ENCODE assay signal across 22 cellular contexts in genomic region chr6:41622210-41622990, GRCh38. TPM values are rescaled to one million over a fixed set of nuclear protein-coding genes. Genes with fewer than 3 reads are reported as not detected.
DNase-seq lines count a peak whose midpoint lies in the region; ATAC-seq, FAIRE-seq and TF ChIP-seq lines count a peak whose summit lies in the region.
"Had no signal": no experiment of that assay in that cellular context is flagged by ENCODE, and none has a peak within 500 bp of the region (broad histone marks: within the 10 kb centered on the region; RNA-seq: fewer than 3 reads in every experiment).

No MANE protein-coding gene starts in this region.

- H3K9me3 ChIP-seq in HUES48 (ENCODE audit: control insufficient read depth, insufficient read depth, low read length) (peaks cover 3% of the 10 kb centered on the region), OCI-LY7 (ENCODE audit: low read length) (peaks cover 6% of the 10 kb centered on the region; the same call in 1 of the 2 replicates), trophoblast cell (ENCODE audit: insufficient read depth, low read depth, low read length) (peaks cover 4% of the 10 kb centered on the region)
- H3K9me3 ChIP-seq: colonic mucosa had no signal

- H2BK12ac ChIP-seq in trophoblast cell (ENCODE audit: low read length), result peak overlapping the region; percentile 41

- no peak overlapping the region for H3K4me2 ChIP-seq in OCI-LY7 (ENCODE audit: low read length)
- peak overlapping the region; percentile 43 for H3K4me2 ChIP-seq in trophoblast cell (ENCODE audit: low read length)

- H3K9ac ChIP-seq in HUES48 (ENCODE audit: low read depth, low read length) (no peak overlapping the region), trophoblast cell (ENCODE audit: low read length) (no peak overlapping the region)

- peaks cover 21% of the 10 kb centered on the region for H3K79me1 ChIP-seq in trophoblast cell (ENCODE audit: low read length)

- H3K4me3 ChIP-seq in HUES48 (ENCODE audit: low read depth, low read length), result no peak overlapping the region
- no peak overlapping the region for H3K4me3 ChIP-seq in OCI-LY7 (ENCODE audit: low read depth, low read length, poor library complexity, severe bottlenecking)
- H3K4me3 ChIP-seq in epithelial cell of esophagus (ENCODE audit: low read length), result no peak overlapping the region
- no peak overlapping the region for H3K4me3 ChIP-seq in trophoblast cell (ENCODE audit: low read depth, low read length)
- H3K4me3 ChIP-seq: ascending aorta, colonic mucosa had no signal

- H3K27me3 ChIP-seq in HUES48 (ENCODE audit: control insufficient read depth, insufficient read depth, low read length) (no peaks in the 10 kb centered on the region), trophoblast cell (ENCODE audit: insufficient read depth, low read length) (no peaks in the 10 kb centered on the region)
- H3K27me3 ChIP-seq: ascending aorta, colonic mucosa had no signal

- H4K12ac ChIP-seq in trophoblast cell (ENCODE audit: low read depth, low read length), result no peak overlapping the region

- no peaks in the 10 kb centered on the region for H3K9me2 ChIP-seq in OCI-LY7 (ENCODE audit: insufficient read depth, low read length)

- intact Hi-C loops in OCI-LY7 (cut with micrococcal nuclease; ENCODE audit: unreplicated experiment), result no loop called here

- H2AK5ac ChIP-seq in trophoblast cell (ENCODE audit: low read length), result no peak overlapping the region

- no peak overlapping the region for H3K4ac ChIP-seq in trophoblast cell (ENCODE audit: low read depth, low read length)

- peak overlapping the region; percentile 94 for H2BK5ac ChIP-seq in trophoblast cell (ENCODE audit: low read depth, low read length, poor library complexity)

- H3K36me3 ChIP-seq in HUES48 (ENCODE audit: control insufficient read depth, insufficient read depth, low read length), result no peaks in the 10 kb centered on the region
- no peaks in the 10 kb centered on the region for H3K36me3 ChIP-seq in OCI-LY7 (ENCODE audit: insufficient read depth, low read length)
- H3K36me3 ChIP-seq in trophoblast cell (ENCODE audit: control insufficient read depth in 1 of 2, insufficient read depth in 2 of 2, low read length in 2 of 2), result no peaks in the 10 kb centered on the region
- H3K36me3 ChIP-seq: ascending aorta, colonic mucosa had no signal

- peak overlapping the region; percentile 37 for H3K18ac ChIP-seq in trophoblast cell (ENCODE audit: low read length)

- peak overlapping the region; percentile 17 for H4K8ac ChIP-seq in trophoblast cell (ENCODE audit: low read depth, low read length)

- no peaks in the 10 kb centered on the region for H4K20me1 ChIP-seq in OCI-LY7 (ENCODE audit: insufficient read depth, low read length)

- peak overlapping the region; percentile 80 for H4K91ac ChIP-seq in trophoblast cell (ENCODE audit: low read depth, low read length)

- H3K27ac ChIP-seq in HUES48 (ENCODE audit: low read depth, low read length) (peak overlapping the region; percentile 40), OCI-LY7 (ENCODE audit: low read depth, low read length, poor library complexity, severe bottlenecking) (no peak overlapping the region), trophoblast cell (ENCODE audit: low read depth, low read length) (peak overlapping the region; percentile 97)
- H3K27ac ChIP-seq: ascending aorta, colonic mucosa had no signal

- CTCF ChIA-PET in OCI-LY7 (lab: Charles Lee; ENCODE audit: unreplicated experiment), result no interaction called here

- no CpG with 5 or more reads among the region's 3 CpGs for WGBS in trophoblast cell (ENCODE audit: extremely low coverage, insufficient coverage, insufficient read length)

- peak overlapping the region; percentile 65 for H2BK120ac ChIP-seq in trophoblast cell (ENCODE audit: insufficient read depth, low read length, poor library complexity)

- ATAC-seq in GM21786 (IDR thresholded peaks at IDR 0.05; ENCODE audit: unreplicated experiment), result no peak
- ATAC-seq: left colon; stimulated activated naive CD8-positive, alpha-beta T cell treated with anti-CD3 and anti-CD28 coated beads, Interleukin-15, amount 100 ng/mL, for 72 hours had no signal

- FAIRE-seq in frontal cortex (lab: Jason Lieb, UNC), result no peak
- FAIRE-seq: endothelial cell of umbilical vein, urothelium cell line had no signal

- H2AFZ ChIP-seq in OCI-LY7 (ENCODE audit: low read length), result peak overlapping the region; percentile 48; the same call in 1 of the 2 replicates
- H2AFZ ChIP-seq in trophoblast cell (ENCODE audit: insufficient read depth, low read length, poor library complexity), result no peak overlapping the region

- H3K14ac ChIP-seq in trophoblast cell (ENCODE audit: low read length), result peak overlapping the region; percentile 27

- H3K23ac ChIP-seq in trophoblast cell (ENCODE audit: low read length), result no peak overlapping the region

- no peaks in the 10 kb centered on the region for H3K79me2 ChIP-seq in OCI-LY7 (ENCODE audit: insufficient read depth, low read depth, low read length)
- peaks cover 5% of the 10 kb centered on the region for H3K79me2 ChIP-seq in trophoblast cell (ENCODE audit: control insufficient read depth, insufficient read depth, low read length, poor library complexity)

- peaks cover 9% of the 10 kb centered on the region for H3K4me1 ChIP-seq in HUES48 (ENCODE audit: control insufficient read depth, insufficient read depth, low read length)
- H3K4me1 ChIP-seq in OCI-LY7 (ENCODE audit: insufficient read depth, low read length, poor library complexity, severe bottlenecking), result peaks cover 20% of the 10 kb centered on the region
- peaks cover 23% of the 10 kb centered on the region in 2 experiments for H3K4me1 ChIP-seq in trophoblast cell (ENCODE audit: control insufficient read depth in 1 of 2, insufficient read depth in 2 of 2, low read length in 2 of 2)
- H3K4me1 ChIP-seq: ascending aorta, colonic mucosa had no signal

- TF ChIP-seq CTCF in OCI-LY7 (conservative IDR thresholded peaks at IDR 0.05; ENCODE audit: low read length), result no peak
- no peak for TF ChIP-seq CTCF in epithelial cell of esophagus (IDR thresholded peaks at IDR 0.05; ENCODE audit: insufficient read depth, low read depth, low read length, missing control alignments)

- DNase-seq in OCI-LY7 (ENCODE audit: low spot score), result peak; percentile 14
- peak; percentile 29 for DNase-seq in epithelial cell of esophagus (ENCODE audit: low read depth)
- DNase-seq in trophoblast cell, result peak; percentile 7 to 22
- no peak for DNase-seq in NCI-H2107 (lab: John Stamatoyannopoulos, UW)
- DNase-seq in frontal cortex (ENCODE audit: low spot score in 2 of 2), result no peak
- DNase-seq: activated CD4-positive, alpha-beta memory T cell treated with anti-CD3 and anti-CD28 coated beads for 36 hours; activated naive CD4-positive, alpha-beta T cell treated with anti-CD3 and anti-CD28 coated beads for 36 hours; colonic mucosa; foreskin melanocyte; Kasumi-1; left colon; NCI-H1694; NCI-H446; SHP77 treated with DMSO at 0.1 percent for 48 hours; stimulated activated CD4-positive, alpha-beta T cell treated with anti-CD3 and anti-CD28 coated beads, Interleukin-2, amount 100 ng/mL, for 24 hours; stimulated activated naive CD8-positive, alpha-beta T cell treated with anti-CD3 and anti-CD28 coated beads, Interleukin-15, amount 100 ng/mL, for 72 hours had no signal

- POLR2A ChIA-PET in OCI-LY7 (lab: Charles Lee), result interaction anchor here (1.1 kb wide), 1 partner anchor 59 kb away, joined by 3 read pairs; no protein-coding TSS in a partner anchor

- no TSS peak for BruUV-seq in OCI-LY7 (replicated peaks; lab: Mats Ljungman, UMichigan)

RNA-seq across cellular contexts. Expression of gene MDFI, which starts 15.9 kb away (rescaled TPM):
- not detected in 2 replicates for total RNA-seq in OCI-LY7 (2014; rRNA removed; shearing (Covaris generic))
- not detected in 2 replicates for total RNA-seq in OCI-LY7 (2022)
- 206 and 208 TPM in 2 replicates for polyA plus RNA-seq in trophoblast cell (2013)
- total RNA-seq in frontal cortex, result 11.4 TPM
- total RNA-seq: activated CD4-positive, alpha-beta memory T cell treated with anti-CD3 and anti-CD28 coated beads for 36 hours; activated naive CD4-positive, alpha-beta T cell treated with anti-CD3 and anti-CD28 coated beads for 36 hours; T-helper 1 cell treated with Interleukin-12 subunit alpha and Interleukin-12 subunit beta and Interleukin-4 antibody, amounts not matched to agents 30 ng/mL and 1 ng/mL, for 36 hours had no signal

Comparison
In these comparisons a context has a peak if more than half of its experiments do, and no peak if none do; other contexts are left out.
1. DNase-seq: peak in OCI-LY7 (single experiment), epithelial cell of esophagus (single experiment) and trophoblast cell (2 of 2); none in NCI-H2107 (single experiment) and frontal cortex (0 of 2).
2. RNA of gene MDFI, which starts 15.9 kb away (total RNA-seq): 11.4 TPM in frontal cortex (single experiment); not detected in OCI-LY7; every median in the first group is over 10 times any median in the second.